In the genomic region with DNA sequence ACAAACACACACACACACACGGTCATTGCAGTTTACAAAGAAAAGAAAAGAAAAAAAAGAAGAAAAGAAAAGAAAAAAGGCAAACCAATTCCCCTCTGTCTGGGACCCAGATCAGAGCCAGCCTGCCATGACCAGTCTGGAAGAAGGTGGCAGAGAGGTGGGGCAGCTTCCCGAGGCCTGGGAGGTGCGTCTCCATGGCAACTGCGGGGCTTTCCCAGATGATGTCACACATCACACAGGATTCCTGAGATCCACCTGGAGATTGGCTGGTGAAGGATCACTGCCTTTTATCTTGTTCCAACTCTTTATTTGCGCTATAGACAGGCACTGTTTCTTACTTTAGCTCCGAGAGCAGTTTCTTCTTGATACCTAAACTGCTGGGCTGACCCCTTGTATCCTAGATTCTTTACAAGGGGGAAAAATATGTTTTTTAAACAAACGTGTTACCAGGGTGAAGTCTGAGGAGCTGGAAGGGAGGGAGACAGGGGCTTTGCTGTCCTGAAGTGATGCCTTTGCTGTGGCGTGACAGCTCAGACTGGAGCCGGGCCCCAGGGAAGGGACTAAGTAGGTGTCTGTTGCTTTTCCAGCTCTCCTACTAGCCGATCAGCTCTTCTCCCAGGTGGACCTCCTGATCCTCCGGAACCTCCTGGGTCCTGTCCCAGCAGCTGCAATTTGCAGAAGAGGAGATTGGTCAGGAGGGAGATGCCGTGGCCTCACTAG, we compare ENCODE assay signal across 1 cellular context.
TF ChIP-seq lines count a peak whose summit lies in the region.

No MANE protein-coding gene starts in this region.

TF ChIP-seq in HepG2, 621 proteins besides CTCF, POLR2A, EP300 and RAD21 (continued from another document):
- TF ChIP-seq, protein P1, sequence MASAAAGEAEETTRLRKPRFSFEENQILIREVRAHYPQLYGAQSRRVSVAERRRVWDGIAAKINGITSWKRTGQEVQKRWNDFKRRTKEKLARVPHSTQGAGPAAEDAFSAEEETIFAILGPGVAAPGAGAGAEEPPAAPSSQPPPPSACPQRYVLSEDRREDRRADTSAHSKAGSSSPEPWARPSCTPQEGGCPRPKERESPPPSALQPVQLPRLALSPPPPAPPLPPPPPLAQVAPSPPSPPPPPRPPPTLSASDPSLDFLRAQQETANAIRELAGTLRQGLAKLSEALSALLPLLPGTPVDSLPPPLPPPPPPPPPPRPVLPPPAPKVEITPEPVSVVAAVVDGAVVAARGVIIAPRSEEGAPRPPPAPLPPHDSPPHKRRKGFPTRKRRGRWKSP (CRISPR knock-in tag; IDR thresholded peaks at IDR 0.05): no peak
- TF ChIP-seq ZMYM2 (CRISPR knock-in tag; IDR thresholded peaks at IDR 0.05): no peak
- TF ChIP-seq SIX1 (CRISPR knock-in tag; IDR thresholded peaks at IDR 0.05; ENCODE audit: borderline replicate concordance): no peak
- no peak for TF ChIP-seq MYNN (CRISPR knock-in tag; IDR thresholded peaks at IDR 0.05; ENCODE audit: low read depth)
- no peak for TF ChIP-seq ZKSCAN8 (CRISPR knock-in tag; IDR thresholded peaks at IDR 0.05; ENCODE audit: borderline replicate concordance)
- TF ChIP-seq RFX3 (CRISPR knock-in tag; IDR thresholded peaks at IDR 0.05): peak; percentile 65
- no peak for TF ChIP-seq ZSCAN31 (CRISPR knock-in tag; IDR thresholded peaks at IDR 0.05; ENCODE audit: low read depth)
- no peak for TF ChIP-seq ZNF143 (CRISPR knock-in tag; IDR thresholded peaks at IDR 0.05)
